8 cellular contexts compared by ENCODE assay signal in genomic region chr1:116375165-116375883, GRCh38. TPM values are rescaled to one million over a fixed set of nuclear protein-coding genes. Genes with fewer than 3 reads are reported as not detected.
DNase-seq lines count a peak whose midpoint lies in the region; ATAC-seq lines count a peak whose summit lies in the region.

No MANE protein-coding gene starts in this region.

- H3K27me3 ChIP-seq in iPS-18a (ENCODE audit: control insufficient read depth, insufficient read depth, low read length) = peaks cover 13% of the 10 kb centered on the region

- POLR2A ChIA-PET in activated CD8-positive, alpha-beta T cell treated with anti-CD3 and anti-CD28 coated beads, Interleukin-2, amount 10 ng/mL, durations not matched to agents 7 days and 5 days (lab: Charles Lee) = interaction anchor here (0.6 to 4.2 kb wide), 7 partner anchors 13 to 237 kb away, joined by 3 to 27 read pairs (median 4); no protein-coding TSS in a partner anchor

- H3K9me3 Mint-ChIP-seq in activated CD8-positive, alpha-beta T cell treated with anti-CD3 and anti-CD28 coated beads, Interleukin-2, amount 10 ng/mL, durations not matched to agents 7 days and 5 days (ENCODE audit: insufficient read depth) = no peaks in the 10 kb centered on the region
- H3K9me3 Mint-ChIP-seq in stimulated activated naive B cell treated with anti-CD40 and anti-IgM and Interleukin-4, amounts not matched to agents 10 μg/mL and 1 μg/mL and 100 μg/mL, for 72 hours = no peaks in the 10 kb centered on the region

- peak overlapping the region; percentile 91 for H3K4me3 ChIP-seq in iPS-18a (ENCODE audit: low read length)

- H3K9me3 ChIP-seq in iPS-18a (ENCODE audit: control insufficient read depth, low read depth, low read length) = no peaks in the 10 kb centered on the region

- H3K4me1 ChIP-seq in iPS-18a (ENCODE audit: control insufficient read depth, low read depth, low read length) = peaks cover 66% of the 10 kb centered on the region

- DNase-seq in SHP77 treated with DMSO at 0.1 percent for 48 hours (lab: John Stamatoyannopoulos, UW) = peak; percentile 13
- DNase-seq in SHP77 (lab: John Stamatoyannopoulos, UW) = no peak
- DNase-seq in activated CD8-positive, alpha-beta T cell treated with anti-CD3 and anti-CD28 coated beads, Interleukin-2, amount 10 ng/mL, durations not matched to agents 7 days and 5 days = no peak
- no peak for DNase-seq in stimulated activated naive B cell treated with anti-CD40 and anti-IgM and Interleukin-4, amounts not matched to agents 10 μg/mL and 1 μg/mL and 100 μg/mL, for 72 hours
- DNase-seq in activated gamma-delta T cell (lab: John Stamatoyannopoulos, UW) = no peak
- DNase-seq in NCI-H774 (lab: John Stamatoyannopoulos, UW) = no peak
- DNase-seq in RPMI8226 = no peak

- H3K4me3 Mint-ChIP-seq in activated CD8-positive, alpha-beta T cell treated with anti-CD3 and anti-CD28 coated beads, Interleukin-2, amount 10 ng/mL, durations not matched to agents 7 days and 5 days = peak overlapping the region; percentile 92
- peak overlapping the region; percentile 94 for H3K4me3 Mint-ChIP-seq in stimulated activated naive B cell treated with anti-CD40 and anti-IgM and Interleukin-4, amounts not matched to agents 10 μg/mL and 1 μg/mL and 100 μg/mL, for 72 hours

- H3K27me3 Mint-ChIP-seq in activated CD8-positive, alpha-beta T cell treated with anti-CD3 and anti-CD28 coated beads, Interleukin-2, amount 10 ng/mL, durations not matched to agents 7 days and 5 days (ENCODE audit: low read depth) = peaks cover 13% of the 10 kb centered on the region
- H3K27me3 Mint-ChIP-seq in stimulated activated naive B cell treated with anti-CD40 and anti-IgM and Interleukin-4, amounts not matched to agents 10 μg/mL and 1 μg/mL and 100 μg/mL, for 72 hours = peaks cover 0 to 6% of the 10 kb centered on the region in 2 donors

- H3K27ac ChIP-seq in iPS-18a (ENCODE audit: low read length) = no peak overlapping the region

- ATAC-seq in activated CD8-positive, alpha-beta T cell treated with anti-CD3 and anti-CD28 coated beads, Interleukin-2, amount 10 ng/mL, durations not matched to agents 7 days and 5 days = no peak
- ATAC-seq in stimulated activated naive B cell treated with anti-CD40 and anti-IgM and Interleukin-4, amounts not matched to agents 10 μg/mL and 1 μg/mL and 100 μg/mL, for 72 hours (replicated peaks) = no peak

- peaks cover 25% of the 10 kb centered on the region for H3K36me3 Mint-ChIP-seq in activated CD8-positive, alpha-beta T cell treated with anti-CD3 and anti-CD28 coated beads, Interleukin-2, amount 10 ng/mL, durations not matched to agents 7 days and 5 days (ENCODE audit: low read depth)
- H3K36me3 Mint-ChIP-seq in stimulated activated naive B cell treated with anti-CD40 and anti-IgM and Interleukin-4, amounts not matched to agents 10 μg/mL and 1 μg/mL and 100 μg/mL, for 72 hours = peaks cover 3 to 11% of the 10 kb centered on the region in 2 donors

- no peak overlapping the region for H3K9ac ChIP-seq in iPS-18a (ENCODE audit: low read length)

- H3K36me3 ChIP-seq in iPS-18a (ENCODE audit: control insufficient read depth, low read depth, low read length) = no peaks in the 10 kb centered on the region

- peaks cover 61% of the 10 kb centered on the region for H3K4me1 Mint-ChIP-seq in activated CD8-positive, alpha-beta T cell treated with anti-CD3 and anti-CD28 coated beads, Interleukin-2, amount 10 ng/mL, durations not matched to agents 7 days and 5 days (ENCODE audit: low read depth)
- H3K4me1 Mint-ChIP-seq in stimulated activated naive B cell treated with anti-CD40 and anti-IgM and Interleukin-4, amounts not matched to agents 10 μg/mL and 1 μg/mL and 100 μg/mL, for 72 hours = peaks cover 52 to 72% of the 10 kb centered on the region in 2 donors

- CTCF ChIA-PET in activated CD8-positive, alpha-beta T cell treated with anti-CD3 and anti-CD28 coated beads, Interleukin-2, amount 10 ng/mL, durations not matched to agents 7 days and 5 days (lab: Charles Lee) = interaction anchor here (0.9 to 4.3 kb wide), 15 partner anchors 9 to 236 kb away, joined by 3 to 19 read pairs (median 4); no protein-coding TSS in a partner anchor

- H3K27ac Mint-ChIP-seq in activated CD8-positive, alpha-beta T cell treated with anti-CD3 and anti-CD28 coated beads, Interleukin-2, amount 10 ng/mL, durations not matched to agents 7 days and 5 days = peak overlapping the region; percentile 88
- peak overlapping the region; percentile 59 for H3K27ac Mint-ChIP-seq in stimulated activated naive B cell treated with anti-CD40 and anti-IgM and Interleukin-4, amounts not matched to agents 10 μg/mL and 1 μg/mL and 100 μg/mL, for 72 hours

RNA-seq across cellular contexts. Expression of gene ATP1A1, which starts 2.3 kb away (rescaled TPM):
- total RNA-seq in activated CD8-positive, alpha-beta T cell treated with anti-CD3 and anti-CD28 coated beads, Interleukin-2, amount 10 ng/mL, durations not matched to agents 7 days and 5 days = 100 to 1,000 TPM; 203 to 204 TPM
